ENCODE assay signal across 14 cellular contexts in genomic region chr1:109423498-109423897, GRCh38. TPM values are rescaled to one million over a fixed set of nuclear protein-coding genes. Genes with fewer than 3 reads are reported as not detected.
A peak's percentile ranks its signal among the peaks of the same experiment; 100 is the strongest.
DNase-seq lines count a peak whose midpoint lies in the region; ATAC-seq, FAIRE-seq and TF ChIP-seq lines count a peak whose summit lies in the region.
"Had no signal": no experiment of that assay in that cellular context is flagged by ENCODE, and none has a peak within 500 bp of the region (broad histone marks: within the 10 kb centered on the region; RNA-seq: fewer than 3 reads in every experiment).

No MANE protein-coding gene starts in this region.

- no peak for DNase-seq in CD4-positive, CD25-positive, alpha-beta regulatory T cell
- DNase-seq in activated CD8-positive, alpha-beta T cell treated with anti-CD3 and anti-CD28 coated beads, Interleukin-2, amount 10 ng/mL, durations not matched to agents 7 days and 5 days: no peak
- DNase-seq in naive thymus-derived CD8-positive, alpha-beta T cell: no peak
- DNase-seq in upper lobe of right lung (no peak), upper lobe of left lung (no peak), urothelium cell line (ENCODE audit: low spot score) (no peak)
- DNase-seq: NCI-H146, NCI-H510A treated with DMSO at 0.1 percent for 48 hours had no signal

- no peaks in the 10 kb centered on the region for H3K9me2 ChIP-seq in DOHH2 (replicated peaks; ENCODE audit: control insufficient read depth, low read length)

- peak overlapping the region; percentile 12 to 73 (median 44) for H3K4me3 Mint-ChIP-seq in CD4-positive, CD25-positive, alpha-beta regulatory T cell
- H3K4me3 Mint-ChIP-seq in activated CD8-positive, alpha-beta T cell treated with anti-CD3 and anti-CD28 coated beads, Interleukin-2, amount 10 ng/mL, durations not matched to agents 7 days and 5 days: peak overlapping the region; percentile 95
- peak overlapping the region in 9 of 10 donors; percentile 36 to 98 (median 72) for H3K4me3 Mint-ChIP-seq in naive thymus-derived CD8-positive, alpha-beta T cell

- no peak for TF ChIP-seq POLR2A in upper lobe of left lung (IDR thresholded peaks at IDR 0.05)

- H3K4me2 ChIP-seq in DOHH2 (ENCODE audit: low read length): peak overlapping the region; percentile 13; the same call in 1 of the 2 replicates

- ATAC-seq in CD4-positive, CD25-positive, alpha-beta regulatory T cell (ENCODE audit: low read depth in 2 of 2): no peak
- no peak for ATAC-seq in activated CD8-positive, alpha-beta T cell treated with anti-CD3 and anti-CD28 coated beads, Interleukin-2, amount 10 ng/mL, durations not matched to agents 7 days and 5 days
- no peak for ATAC-seq in naive thymus-derived CD8-positive, alpha-beta T cell
- ATAC-seq in upper lobe of right lung: no peak
- no peak for ATAC-seq in upper lobe of left lung (ENCODE audit: low FRiP score in 2 of 2)

- H3K27ac Mint-ChIP-seq in CD4-positive, CD25-positive, alpha-beta regulatory T cell: peak overlapping the region; percentile 88 to 99 (median 99)
- peak overlapping the region; percentile 5 for H3K27ac Mint-ChIP-seq in activated CD8-positive, alpha-beta T cell treated with anti-CD3 and anti-CD28 coated beads, Interleukin-2, amount 10 ng/mL, durations not matched to agents 7 days and 5 days
- peak overlapping the region; percentile 77 to 99 (median 98) for H3K27ac Mint-ChIP-seq in naive thymus-derived CD8-positive, alpha-beta T cell

- no peaks in the 10 kb centered on the region for H3K27me3 Mint-ChIP-seq in CD4-positive, CD25-positive, alpha-beta regulatory T cell
- H3K27me3 Mint-ChIP-seq in activated CD8-positive, alpha-beta T cell treated with anti-CD3 and anti-CD28 coated beads, Interleukin-2, amount 10 ng/mL, durations not matched to agents 7 days and 5 days (ENCODE audit: low read depth): no peaks in the 10 kb centered on the region
- H3K27me3 Mint-ChIP-seq in naive thymus-derived CD8-positive, alpha-beta T cell: no peaks in the 10 kb centered on the region

- no peak for TF ChIP-seq CTCF in DOHH2 (IDR thresholded peaks at IDR 0.05; ENCODE audit: low read depth, low read length, poor library complexity, severe bottlenecking)
- no peak for TF ChIP-seq CTCF in upper lobe of right lung (IDR thresholded peaks at IDR 0.05)
- no peak for TF ChIP-seq CTCF in upper lobe of left lung (IDR thresholded peaks at IDR 0.05)

- peaks cover 50% of the 10 kb centered on the region for H3K4me1 ChIP-seq in CD4-positive, CD25-positive, alpha-beta regulatory T cell (ENCODE audit: control insufficient read depth, insufficient read depth, low read length, poor library complexity, severe bottlenecking)
- H3K4me1 ChIP-seq in DOHH2 (ENCODE audit: control insufficient read depth, low read length): peaks cover 31% of the 10 kb centered on the region
- H3K4me1 ChIP-seq in upper lobe of right lung: peaks cover 14% of the 10 kb centered on the region
- H3K4me1 ChIP-seq in upper lobe of left lung: peaks cover 17 to 47% (median 29%) of the 10 kb centered on the region in 4 donors

- no peak for TF ChIP-seq EP300 in upper lobe of left lung (IDR thresholded peaks at IDR 0.05)

- no peaks in the 10 kb centered on the region for H3K27me3 ChIP-seq in CD4-positive, CD25-positive, alpha-beta regulatory T cell (ENCODE audit: control insufficient read depth, insufficient read depth, low read length)
- H3K27me3 ChIP-seq in DOHH2 (ENCODE audit: control insufficient read depth, low read length): no peaks in the 10 kb centered on the region
- H3K27me3 ChIP-seq in upper lobe of right lung: no peaks in the 10 kb centered on the region
- H3K27me3 ChIP-seq in upper lobe of left lung: no peaks in the 10 kb centered on the region

- FAIRE-seq in urothelium cell line (lab: Jason Lieb, UNC): no peak
- FAIRE-seq: bronchial epithelial cell, D721Med, endometrium, TTC549 had no signal

- intact Hi-C loops in upper lobe of right lung (cut with DNase I): no loop called here

- H3K79me2 ChIP-seq in DOHH2 (ENCODE audit: control insufficient read depth, low read length): peaks cover 83% of the 10 kb centered on the region

- H4K20me1 ChIP-seq in DOHH2 (ENCODE audit: control insufficient read depth, insufficient read depth, low read depth, low read length): peaks cover 3% of the 10 kb centered on the region; the same call in 1 of the 2 replicates

- peaks cover 20% of the 10 kb centered on the region for H3K36me3 Mint-ChIP-seq in CD4-positive, CD25-positive, alpha-beta regulatory T cell
- H3K36me3 Mint-ChIP-seq in activated CD8-positive, alpha-beta T cell treated with anti-CD3 and anti-CD28 coated beads, Interleukin-2, amount 10 ng/mL, durations not matched to agents 7 days and 5 days (ENCODE audit: low read depth): peaks cover 44% of the 10 kb centered on the region
- peaks cover 0 to 46% (median 8%) of the 10 kb centered on the region in 3 donors for H3K36me3 Mint-ChIP-seq in naive thymus-derived CD8-positive, alpha-beta T cell

- peak overlapping the region; percentile 95 for H3K27ac ChIP-seq in CD4-positive, CD25-positive, alpha-beta regulatory T cell (ENCODE audit: insufficient read depth, low read length, poor library complexity, severe bottlenecking)
- H3K27ac ChIP-seq in DOHH2 (ENCODE audit: low read depth, low read length): no peak overlapping the region
- H3K27ac ChIP-seq in upper lobe of right lung: no peak overlapping the region
- no peak overlapping the region for H3K27ac ChIP-seq in upper lobe of left lung

- POLR2A ChIA-PET in activated CD8-positive, alpha-beta T cell treated with anti-CD3 and anti-CD28 coated beads, Interleukin-2, amount 10 ng/mL, durations not matched to agents 7 days and 5 days (lab: Charles Lee): no interaction called here
- POLR2A ChIA-PET in naive thymus-derived CD8-positive, alpha-beta T cell (lab: Charles Lee): interaction anchor here (0.6 to 4.5 kb wide), 2 partner anchors 60 to 311 kb away, joined by 3 to 39 read pairs; partner anchors contain the start of gene ATXN7L2

- peak overlapping the region; percentile 16 for H3K4me3 ChIP-seq in CD4-positive, CD25-positive, alpha-beta regulatory T cell (ENCODE audit: low read depth, low read length)
- H3K4me3 ChIP-seq in DOHH2 (ENCODE audit: low read length) (no peak overlapping the region), upper lobe of right lung (no peak overlapping the region), upper lobe of left lung (no peak overlapping the region)

- peaks cover 12 to 62% (median 46%) of the 10 kb centered on the region in 4 donors for H3K4me1 Mint-ChIP-seq in CD4-positive, CD25-positive, alpha-beta regulatory T cell
- peaks cover 38% of the 10 kb centered on the region for H3K4me1 Mint-ChIP-seq in activated CD8-positive, alpha-beta T cell treated with anti-CD3 and anti-CD28 coated beads, Interleukin-2, amount 10 ng/mL, durations not matched to agents 7 days and 5 days (ENCODE audit: low read depth)
- H3K4me1 Mint-ChIP-seq in naive thymus-derived CD8-positive, alpha-beta T cell: peaks cover 24 to 57% (median 44%) of the 10 kb centered on the region in 4 donors

- no peaks in the 10 kb centered on the region for H3K9me3 ChIP-seq in CD4-positive, CD25-positive, alpha-beta regulatory T cell (ENCODE audit: control insufficient read depth in 2 of 2, low read length in 2 of 2)
- H3K9me3 ChIP-seq in DOHH2 (ENCODE audit: control insufficient read depth, insufficient read depth, low read length) (no peaks in the 10 kb centered on the region), upper lobe of right lung (no peaks in the 10 kb centered on the region), upper lobe of left lung (no peaks in the 10 kb centered on the region)

- 71 to 72% methylated on average over 2 of the region's 2 CpGs for WGBS in upper lobe of left lung, 2 donors

- H3K9me3 Mint-ChIP-seq in CD4-positive, CD25-positive, alpha-beta regulatory T cell: no peaks in the 10 kb centered on the region
- no peaks in the 10 kb centered on the region for H3K9me3 Mint-ChIP-seq in activated CD8-positive, alpha-beta T cell treated with anti-CD3 and anti-CD28 coated beads, Interleukin-2, amount 10 ng/mL, durations not matched to agents 7 days and 5 days (ENCODE audit: insufficient read depth)
- no peaks in the 10 kb centered on the region for H3K9me3 Mint-ChIP-seq in naive thymus-derived CD8-positive, alpha-beta T cell

- no peaks in the 10 kb centered on the region for H3F3A ChIP-seq in DOHH2 (ENCODE audit: control insufficient read depth, insufficient read depth)

- peaks cover 27% of the 10 kb centered on the region for H3K36me3 ChIP-seq in CD4-positive, CD25-positive, alpha-beta regulatory T cell (ENCODE audit: control insufficient read depth, insufficient read depth, low read length)
- peaks cover 56% of the 10 kb centered on the region for H3K36me3 ChIP-seq in DOHH2 (ENCODE audit: control insufficient read depth, low read length)
- H3K36me3 ChIP-seq in upper lobe of right lung: peaks cover 38% of the 10 kb centered on the region
- H3K36me3 ChIP-seq in upper lobe of left lung: peaks cover 13 to 34% (median 21%) of the 10 kb centered on the region in 4 donors

- CTCF ChIA-PET in activated CD8-positive, alpha-beta T cell treated with anti-CD3 and anti-CD28 coated beads, Interleukin-2, amount 10 ng/mL, durations not matched to agents 7 days and 5 days (lab: Charles Lee): interaction anchor here (1.5 to 5.9 kb wide), 3 partner anchors 69 to 108 kb away, joined by 3 to 57 read pairs (median 4); partner anchors contain the start of gene CYB561D1

RNA-seq across cellular contexts. Expression of gene PSMA5, which starts 2.8 kb away (rescaled TPM):
- 61.5 TPM for total RNA-seq in CD4-positive, CD25-positive, alpha-beta regulatory T cell
- 100 to 1,000 TPM; 121 to 207 (median 153) TPM for polyA plus RNA-seq in CD4-positive, CD25-positive, alpha-beta regulatory T cell
- 100 to 1,000 TPM; 174 to 189 TPM for total RNA-seq in activated CD8-positive, alpha-beta T cell treated with anti-CD3 and anti-CD28 coated beads, Interleukin-2, amount 10 ng/mL, durations not matched to agents 7 days and 5 days
- total RNA-seq in naive thymus-derived CD8-positive, alpha-beta T cell: 10 to 100 TPM; 71.1 to 74.5 TPM
- 10 to 100 TPM; 73.8 to 93.9 (median 84.6) TPM for polyA plus RNA-seq in naive thymus-derived CD8-positive, alpha-beta T cell
- total RNA-seq in upper lobe of right lung: 67.8 TPM
- 10 to 100 TPM; 15.2 to 69.5 (median 29.8) TPM for total RNA-seq in upper lobe of left lung

RNA-seq across cellular contexts. Expression of gene SORT1, which starts 25.8 kb away (rescaled TPM):
- total RNA-seq in CD4-positive, CD25-positive, alpha-beta regulatory T cell: 0.86 TPM
- not detected for polyA plus RNA-seq in CD4-positive, CD25-positive, alpha-beta regulatory T cell
- 10 to 100 TPM; 10.8 to 14.0 TPM for total RNA-seq in activated CD8-positive, alpha-beta T cell treated with anti-CD3 and anti-CD28 coated beads, Interleukin-2, amount 10 ng/mL, durations not matched to agents 7 days and 5 days
- 1 to 10 TPM; 2.2 to 2.5 TPM for total RNA-seq in naive thymus-derived CD8-positive, alpha-beta T cell
- polyA plus RNA-seq in naive thymus-derived CD8-positive, alpha-beta T cell: 1 to 10 TPM in 2 of 3 donors, under 1 TPM in 1; 0.43 to 1.6 (median 1.2) TPM
- total RNA-seq in upper lobe of right lung (183 TPM), upper lobe of left lung (100 to 1,000 TPM; 105 to 222 (median 116) TPM)

RNA-seq across cellular contexts. Expression of gene SYPL2, which starts 42.8 kb away (rescaled TPM):
- not detected for total RNA-seq in CD4-positive, CD25-positive, alpha-beta regulatory T cell
- not detected for polyA plus RNA-seq in CD4-positive, CD25-positive, alpha-beta regulatory T cell
- not detected for total RNA-seq in activated CD8-positive, alpha-beta T cell treated with anti-CD3 and anti-CD28 coated beads, Interleukin-2, amount 10 ng/mL, durations not matched to agents 7 days and 5 days
- not detected for total RNA-seq in naive thymus-derived CD8-positive, alpha-beta T cell
- polyA plus RNA-seq in naive thymus-derived CD8-positive, alpha-beta T cell: under 1 TPM in 1 of 3 donors, not detected in 2; 0.22 TPM
- total RNA-seq in upper lobe of right lung: 3.1 TPM
- total RNA-seq in upper lobe of left lung: 1 to 10 TPM in 4 of 6 donors, under 1 TPM in 2; 0.30 to 3.1 (median 1.1) TPM
- total RNA-seq: bronchial epithelial cell, glomerular endothelial cell had no signal

Comparison
In these comparisons a context has a peak if more than half of its experiments do, and no peak if none do; other contexts are left out.
1. H3K27ac Mint-ChIP-seq: peak in every context shown above with its lines; median percentile 99 in CD4-positive, CD25-positive, alpha-beta regulatory T cell; 98 in naive thymus-derived CD8-positive, alpha-beta T cell; 5 in activated CD8-positive, alpha-beta T cell treated with anti-CD3 and anti-CD28 coated beads, Interleukin-2, amount 10 ng/mL, durations not matched to agents 7 days and 5 days.
2. H3K4me3 Mint-ChIP-seq: peak in every context shown above with its lines; median percentile 95 in activated CD8-positive, alpha-beta T cell treated with anti-CD3 and anti-CD28 coated beads, Interleukin-2, amount 10 ng/mL, durations not matched to agents 7 days and 5 days; 72 in naive thymus-derived CD8-positive, alpha-beta T cell; 44 in CD4-positive, CD25-positive, alpha-beta regulatory T cell.
3. RNA of gene SORT1, which starts 25.8 kb away (total RNA-seq): 183 TPM in upper lobe of right lung (single experiment) and 105 to 222 TPM in upper lobe of left lung; 10.8 to 14.0 TPM in activated CD8-positive, alpha-beta T cell treated with anti-CD3 and anti-CD28 coated beads, Interleukin-2, amount 10 ng/mL, durations not matched to agents 7 days and 5 days, 2.2 to 2.5 TPM in naive thymus-derived CD8-positive, alpha-beta T cell and 0.86 TPM in CD4-positive, CD25-positive, alpha-beta regulatory T cell (single experiment); every median in the first group is over 4 times any median in the second.